Comparison of ENCODE assay signal across 11 cellular contexts in the genomic region with DNA sequence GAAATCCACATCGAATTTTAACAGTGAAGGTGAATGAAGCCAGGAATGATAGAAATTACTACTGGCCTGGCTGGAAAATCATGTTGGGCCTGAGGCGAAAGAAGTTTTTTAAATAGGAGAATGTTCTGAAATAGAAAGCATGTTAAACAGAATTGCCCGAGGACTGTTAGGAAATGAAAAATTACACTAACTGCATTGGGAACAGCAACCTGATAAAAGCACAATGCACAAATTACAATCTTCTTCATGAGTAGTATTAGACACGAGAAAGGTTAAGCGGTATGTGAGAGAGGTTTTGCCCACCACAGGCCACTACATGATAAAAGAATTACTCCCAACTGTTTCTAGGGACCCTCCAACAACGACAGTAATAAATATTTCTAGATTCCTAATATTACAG. TPM values are rescaled to one million over a fixed set of nuclear protein-coding genes. Genes with fewer than 3 reads are reported as not detected.
DNase-seq lines count a peak whose midpoint lies in the region; ATAC-seq and TF ChIP-seq lines count a peak whose summit lies in the region.
"Had no signal": no experiment of that assay in that cellular context is flagged by ENCODE, and none has a peak within 500 bp of the region (broad histone marks: within the 10 kb centered on the region; RNA-seq: fewer than 3 reads in every experiment).

No MANE protein-coding gene starts in this region.

- no peak for TF ChIP-seq EP300 in esophagus muscularis mucosa (IDR thresholded peaks at IDR 0.05)

- intact Hi-C loops in esophagus muscularis mucosa (cut with DNase I) = no loop called here

- H2AK5ac ChIP-seq in trophoblast cell (ENCODE audit: low read length) = no peak overlapping the region

- H3K23ac ChIP-seq in trophoblast cell (ENCODE audit: low read length) = no peak overlapping the region

- H3K4me1 ChIP-seq in esophagus muscularis mucosa (peaks cover 36 to 46% (median 44%) of the 10 kb centered on the region in 4 donors), trophoblast cell (ENCODE audit: control insufficient read depth in 1 of 2, insufficient read depth in 2 of 2, low read length in 2 of 2) (peaks cover 0 to 4% of the 10 kb centered on the region in 2 experiments)

- no peak overlapping the region for H4K91ac ChIP-seq in trophoblast cell (ENCODE audit: low read depth, low read length)

- no peak overlapping the region for H3K4me3 ChIP-seq in AG04450 (ENCODE audit: low read depth, low read length)
- H3K4me3 ChIP-seq in esophagus muscularis mucosa = no peak overlapping the region
- H3K4me3 ChIP-seq in trophoblast cell (ENCODE audit: low read depth, low read length) = no peak overlapping the region

- H3K4ac ChIP-seq in trophoblast cell (ENCODE audit: low read depth, low read length) = no peak overlapping the region

- no peak overlapping the region for H4K12ac ChIP-seq in trophoblast cell (ENCODE audit: low read depth, low read length)

- H3K27me3 ChIP-seq in AG04450 (ENCODE audit: control insufficient read depth, insufficient read depth, low read length) (no peaks in the 10 kb centered on the region), esophagus muscularis mucosa (no peaks in the 10 kb centered on the region), trophoblast cell (ENCODE audit: insufficient read depth, low read length) (no peaks in the 10 kb centered on the region)

- H3K9me3 ChIP-seq in AG04450 (ENCODE audit: control insufficient read depth, insufficient read depth, low read length) (no peaks in the 10 kb centered on the region), esophagus muscularis mucosa (no peaks in the 10 kb centered on the region), trophoblast cell (ENCODE audit: insufficient read depth, low read depth, low read length) (no peaks in the 10 kb centered on the region)

- peaks cover 2% of the 10 kb centered on the region for H3K79me2 ChIP-seq in trophoblast cell (ENCODE audit: control insufficient read depth, insufficient read depth, low read length, poor library complexity)

- peak overlapping the region; percentile 93 for H3K27ac ChIP-seq in AG04450 (ENCODE audit: low read depth, low read length)
- peak overlapping the region; percentile 53 to 69 (median 68) for H3K27ac ChIP-seq in esophagus muscularis mucosa (replicated peaks in 1 of 4)
- H3K27ac ChIP-seq in trophoblast cell (ENCODE audit: low read depth, low read length) = peak overlapping the region; percentile 71

- DNase-seq in AG04450 (ENCODE audit: low read depth, low spot score) (no peak), RPMI7951 (ENCODE audit: low read depth) (peak; percentile 53), esophagus muscularis mucosa (ENCODE audit: extremely low spot score) (no peak), trophoblast cell (peak; percentile 54 to 95), RKO (ENCODE audit: low spot score) (no peak), G401 (ENCODE audit: low spot score) (no peak), SK-N-DZ (ENCODE audit: low spot score) (no peak)
- DNase-seq: activated B cell treated with CpG ODN at 0.5 μM for 24 hours, NCI-H1694 treated with DMSO at 0.1 percent for 48 hours, NCI-H69 had no signal

- no peak overlapping the region for H2BK12ac ChIP-seq in trophoblast cell (ENCODE audit: low read length)

- no peak overlapping the region for H3K18ac ChIP-seq in trophoblast cell (ENCODE audit: low read length)

- POLR2A ChIA-PET in AG04450 (lab: Yijun Ruan, JAX) = no interaction called here

- no peak overlapping the region for H3K9ac ChIP-seq in trophoblast cell (ENCODE audit: low read length)

- TF ChIP-seq CTCF in AG04450 (IDR thresholded peaks at IDR 0.05; ENCODE audit: low read depth, low read length) = no peak
- no peak for TF ChIP-seq CTCF in esophagus muscularis mucosa (IDR thresholded peaks at IDR 0.05)

- WGBS in esophagus muscularis mucosa = 63% methylated on average over 6 of the region's 6 CpGs
- WGBS in trophoblast cell (ENCODE audit: extremely low coverage, insufficient coverage, insufficient read length) = no CpG with 5 or more reads among the region's 6 CpGs

- ATAC-seq in HG03175 (IDR thresholded peaks at IDR 0.05; ENCODE audit: unreplicated experiment) = no peak

- H2AFZ ChIP-seq in trophoblast cell (ENCODE audit: insufficient read depth, low read length, poor library complexity) = no peak overlapping the region

- in situ Hi-C loops in G401 (cut with HindIII; ENCODE audit: low sequenced_read_pairs) = no loop called here

- H2BK5ac ChIP-seq in trophoblast cell (ENCODE audit: low read depth, low read length, poor library complexity) = no peak overlapping the region

- no peak overlapping the region for H3K14ac ChIP-seq in trophoblast cell (ENCODE audit: low read length)

- TF ChIP-seq POLR2A in esophagus muscularis mucosa (IDR thresholded peaks at IDR 0.05; ENCODE audit: low read depth) = no peak

- no peak overlapping the region for H4K8ac ChIP-seq in trophoblast cell (ENCODE audit: low read depth, low read length)

- H2BK120ac ChIP-seq in trophoblast cell (ENCODE audit: insufficient read depth, low read length, poor library complexity) = no peak overlapping the region

- H3K4me2 ChIP-seq in trophoblast cell (ENCODE audit: low read length) = no peak overlapping the region

- H3K79me1 ChIP-seq in trophoblast cell (ENCODE audit: low read length) = peaks cover 4% of the 10 kb centered on the region

- H3K36me3 ChIP-seq in esophagus muscularis mucosa (peaks cover 0 to 6% (median 0%) of the 10 kb centered on the region in 4 donors), trophoblast cell (ENCODE audit: control insufficient read depth in 1 of 2, insufficient read depth in 2 of 2, low read length in 2 of 2) (no peaks in the 10 kb centered on the region)

- CTCF ChIA-PET in AG04450 (lab: Charles Lee) = no interaction called here

RNA-seq across cellular contexts. Expression of a gene that starts 18.9 kb away (rescaled TPM):
- polyA plus RNA-seq in AG04450 (2011; rRNA removed) = 44.5 and 60.1 TPM in 2 replicates
- 28.6 and 59.5 TPM in 2 replicates for polyA minus RNA-seq in AG04450 (2011; rRNA and poly(A)+ RNA removed)
- total RNA-seq in RPMI7951 (2014; rRNA removed; shearing (Covaris generic)) = 124 and 141 TPM in 2 replicates
- total RNA-seq in esophagus muscularis mucosa = 10 to 100 TPM; 22.2 to 27.8 (median 25.3) TPM
- polyA plus RNA-seq in trophoblast cell (2013) = 7.5 and 7.7 TPM in 2 replicates
- 11.8 and 12.6 TPM in 2 replicates for total RNA-seq in G401 (2014; rRNA removed; shearing (Covaris generic))
- polyA plus RNA-seq in SK-N-DZ (2014; cell fraction: cytosol; rRNA removed) = 3.8 and 4.7 TPM in 2 replicates
- 2.0 and 4.1 TPM in 2 replicates for polyA plus RNA-seq in SK-N-DZ (2014; cell fraction: nucleus; rRNA removed)

Comparison
In these comparisons a context has a peak if more than half of its experiments do, and no peak if none do; other contexts are left out.
1. DNase-seq: peak in RPMI7951 (single experiment) and trophoblast cell (2 of 2); none in AG04450 (single experiment), esophagus muscularis mucosa (single experiment), RKO (single experiment), G401 (single experiment) and SK-N-DZ (single experiment).
2. Peak in every context shown above with its lines, with median percentiles within 50 percentile points of each other: H3K27ac ChIP-seq.